ENCODE assay signal across 8 cellular contexts in the genomic region with DNA sequence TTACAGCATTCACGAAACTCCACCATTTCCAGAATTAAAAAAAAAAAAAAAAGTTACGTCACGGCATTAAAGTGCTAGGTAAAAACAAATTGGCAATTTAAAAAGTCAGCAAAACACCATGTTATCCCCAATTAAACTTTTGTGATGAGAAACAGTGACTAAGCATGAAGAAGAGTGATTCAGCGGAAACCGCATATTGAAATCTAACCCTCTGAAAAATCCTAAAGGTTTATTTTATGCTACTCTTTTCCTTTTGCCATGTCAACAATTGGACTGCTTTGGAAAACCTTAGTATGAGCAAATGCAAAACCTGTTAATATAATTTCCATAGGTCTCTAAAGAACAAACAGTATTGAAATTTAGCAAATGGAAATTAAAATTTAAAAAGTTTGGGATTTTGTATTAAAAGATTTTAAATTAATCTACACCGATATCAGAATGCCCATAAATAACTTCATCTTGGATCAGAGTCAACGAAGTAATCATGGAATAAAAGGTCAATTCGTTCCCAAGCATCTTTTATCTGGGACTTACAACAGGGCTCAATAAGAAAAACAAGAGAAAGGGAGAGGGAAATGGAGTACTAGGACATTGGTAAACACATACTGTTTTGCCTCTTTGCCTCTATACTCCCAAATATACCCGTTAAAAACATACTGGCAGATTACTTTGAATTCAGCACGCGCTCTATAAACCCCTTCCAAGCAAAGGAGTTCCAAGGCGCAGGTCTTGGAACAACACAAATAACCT. TPM values are rescaled to one million over a fixed set of nuclear protein-coding genes. Genes with fewer than 3 reads are reported as not detected.
DNase-seq lines count a peak whose midpoint lies in the region; ATAC-seq and TF ChIP-seq lines count a peak whose summit lies in the region.

No MANE protein-coding gene starts in this region.

- H3K4me2 ChIP-seq in Loucy (ENCODE audit: low read depth, low read length, poor library complexity, severe bottlenecking): peak overlapping the region; percentile 82

- peaks cover under 1% of the 10 kb centered on the region for H3K9me3 Mint-ChIP-seq in activated naive CD4-positive, alpha-beta T cell treated with anti-CD3 and anti-CD28 coated beads, Interleukin-2, amount 50 U/mL, for 24 hours

- intact Hi-C loops in spleen (cut with DNase I; ENCODE audit: low total_unique reads): no loop called here

- H3K4me1 Mint-ChIP-seq in activated naive CD4-positive, alpha-beta T cell treated with anti-CD3 and anti-CD28 coated beads, Interleukin-2, amount 50 U/mL, for 24 hours: peaks cover 62% of the 10 kb centered on the region

- H3K36me3 ChIP-seq in Loucy (ENCODE audit: insufficient read depth, low read length) (no peaks in the 10 kb centered on the region), iPS-18a (ENCODE audit: control insufficient read depth, low read depth, low read length) (no peaks in the 10 kb centered on the region), spleen (no peaks in the 10 kb centered on the region)

- ATAC-seq in GM21360 (IDR thresholded peaks at IDR 0.05; ENCODE audit: unreplicated experiment): no peak

- no peak for DNase-seq in activated naive CD4-positive, alpha-beta T cell treated with Interleukin-2 at 50 U/mL for 16 hours
- no peak for DNase-seq in spleen
- no peak for DNase-seq in NK-92 (lab: John Stamatoyannopoulos, UW; ENCODE audit: unreplicated experiment)

- no peaks in the 10 kb centered on the region for H3K9me2 ChIP-seq in Loucy (replicated peaks; ENCODE audit: low read depth, low read length)

- peak overlapping the region; percentile 98 for H3K4me3 ChIP-seq in Loucy (ENCODE audit: low read length, poor library complexity, severe bottlenecking)
- H3K4me3 ChIP-seq in iPS-18a (ENCODE audit: low read length): peak overlapping the region; percentile 100
- peak overlapping the region; percentile 57 to 84 (median 77) for H3K4me3 ChIP-seq in spleen

- no peak for TF ChIP-seq CTCF in Loucy (conservative IDR thresholded peaks at IDR 0.05; ENCODE audit: low read length)
- no peak for TF ChIP-seq CTCF in spleen (IDR thresholded peaks at IDR 0.05 in 8 of 11, conservative IDR thresholded peaks at IDR 0.05 in 3 of 11)

- H3K79me2 ChIP-seq in Loucy (ENCODE audit: insufficient read depth, low read length): peaks cover 72% of the 10 kb centered on the region

- peak overlapping the region; percentile 80 for H3K27ac Mint-ChIP-seq in activated naive CD4-positive, alpha-beta T cell treated with anti-CD3 and anti-CD28 coated beads, Interleukin-2, amount 50 U/mL, for 24 hours

- H3K9me3 ChIP-seq in Loucy (ENCODE audit: insufficient read depth, low read depth, low read length) (no peaks in the 10 kb centered on the region), iPS-18a (ENCODE audit: control insufficient read depth, low read depth, low read length) (no peaks in the 10 kb centered on the region), spleen (no peaks in the 10 kb centered on the region)

- H3K4me1 ChIP-seq in Loucy (ENCODE audit: insufficient read depth, low read length, poor library complexity, severe bottlenecking) (peaks cover 59% of the 10 kb centered on the region), iPS-18a (ENCODE audit: control insufficient read depth, low read depth, low read length) (peaks cover 29% of the 10 kb centered on the region), spleen (peaks cover 18 to 69% (median 50%) of the 10 kb centered on the region in 6 donors)

- H3K36me3 Mint-ChIP-seq in activated naive CD4-positive, alpha-beta T cell treated with anti-CD3 and anti-CD28 coated beads, Interleukin-2, amount 50 U/mL, for 24 hours: peaks cover 4% of the 10 kb centered on the region

- H3K27me3 Mint-ChIP-seq in activated naive CD4-positive, alpha-beta T cell treated with anti-CD3 and anti-CD28 coated beads, Interleukin-2, amount 50 U/mL, for 24 hours: no peaks in the 10 kb centered on the region

- H3K27me3 ChIP-seq in Loucy (ENCODE audit: insufficient read depth, low read length, poor library complexity, severe bottlenecking) (no peaks in the 10 kb centered on the region), iPS-18a (ENCODE audit: control insufficient read depth, insufficient read depth, low read length) (no peaks in the 10 kb centered on the region), spleen (replicated peaks in 1 of 7) (no peaks in the 10 kb centered on the region)

- H3K9ac ChIP-seq in Loucy (ENCODE audit: low read depth, low read length, poor library complexity, severe bottlenecking) (peak overlapping the region; percentile 89), iPS-18a (ENCODE audit: low read length) (peak overlapping the region; percentile 97)

- peak overlapping the region; percentile 88 for H3K4me3 Mint-ChIP-seq in activated naive CD4-positive, alpha-beta T cell treated with anti-CD3 and anti-CD28 coated beads, Interleukin-2, amount 50 U/mL, for 24 hours

- H2AFZ ChIP-seq in Loucy (ENCODE audit: low read length): peak overlapping the region; percentile 62

- WGBS in adipose tissue, 3 donors: 9 to 14% (median 9%) methylated on average over 12 of the region's 12 CpGs
- WGBS in spleen, 5 donors: 13 to 18% (median 15%) methylated on average over 12 of the region's 12 CpGs

- H4K20me1 ChIP-seq in Loucy (ENCODE audit: insufficient read depth, low read length, poor library complexity, severe bottlenecking): peaks cover 55% of the 10 kb centered on the region

- H3K27ac ChIP-seq in adipose tissue (ENCODE audit: low read depth, low read length) (peak overlapping the region; percentile 7), iPS-18a (ENCODE audit: low read length) (peak overlapping the region; percentile 96), spleen (peak overlapping the region; percentile 77 to 97 (median 95))

- no peak for TF ChIP-seq POLR2A in spleen (IDR thresholded peaks at IDR 0.05)

- H3F3A ChIP-seq in Loucy (ENCODE audit: low read depth): no peaks in the 10 kb centered on the region

RNA-seq across cellular contexts. Expression of a gene that starts 1.1 kb away (rescaled TPM):
- polyA plus RNA-seq in adipose tissue (1 to 10 TPM; 1.3 to 3.4 (median 3.1) TPM), spleen (1 to 10 TPM; 2.1 to 3.3 (median 3.1) TPM)
- 10 to 100 TPM in 3 of 7 donors, 1 to 10 TPM in 4; 8.1 to 11.1 (median 9.4) TPM for total RNA-seq in spleen

Comparison
In these comparisons a context has a peak if more than half of its experiments do, and no peak if none do; other contexts are left out.
1. H3K27ac ChIP-seq: peak in every context shown above with its lines; median percentile 96 in iPS-18a; 95 in spleen; 7 in adipose tissue.